In genomic region chr3:15982243-15982642, GRCh38 we compare ENCODE assay signal across 17 cellular contexts.
DNase-seq lines count a peak whose midpoint lies in the region; ATAC-seq and TF ChIP-seq lines count a peak whose summit lies in the region.
"Had no signal": no experiment of that assay in that cellular context is flagged by ENCODE, and none has a peak within 500 bp of the region (broad histone marks: within the 10 kb centered on the region; RNA-seq: fewer than 3 reads in every experiment).

No MANE protein-coding gene starts in this region.

- H3K27ac Mint-ChIP-seq in endodermal cell: no peak overlapping the region
- peak overlapping the region; percentile 92 for H3K27ac Mint-ChIP-seq in osteocyte (ENCODE audit: unreplicated experiment)
- no peak overlapping the region for H3K27ac Mint-ChIP-seq in activated CD4-positive, alpha-beta T cell treated with anti-CD3 and anti-CD28 coated beads for 36 hours
- H3K27ac Mint-ChIP-seq: naive thymus-derived CD8-positive, alpha-beta T cell; stimulated activated naive CD8-positive, alpha-beta T cell treated with anti-CD3 and anti-CD28 coated beads, Interleukin-15, Interleukin-2, amounts not matched to agents 100 ng/mL and 50 ng/mL, for 24 hours had no signal

- no peak overlapping the region for H3K9ac ChIP-seq in endodermal cell (ENCODE audit: extremely low read depth, low read length, poor library complexity, severe bottlenecking)

- H3K27me3 ChIP-seq in AG04450 (ENCODE audit: control insufficient read depth, insufficient read depth, low read length) (no peaks in the 10 kb centered on the region), endodermal cell (ENCODE audit: control insufficient read depth, insufficient read depth, low read length, poor library complexity, severe bottlenecking) (no peaks in the 10 kb centered on the region)
- H3K27me3 ChIP-seq: gastroesophageal sphincter had no signal

- H3K4me1 ChIP-seq in endodermal cell (ENCODE audit: control insufficient read depth, insufficient read depth, low read length): no peaks in the 10 kb centered on the region

- H3K9me3 ChIP-seq in AG04450 (ENCODE audit: control insufficient read depth, insufficient read depth, low read length) (peaks cover 4% of the 10 kb centered on the region; the same call in 1 of the 2 replicates), endodermal cell (ENCODE audit: control insufficient read depth, low read length) (peaks cover 14% of the 10 kb centered on the region)
- H3K9me3 ChIP-seq: gastroesophageal sphincter had no signal

- intact Hi-C loops in activated CD4-positive, alpha-beta T cell treated with anti-CD3 and anti-CD28 coated beads for 36 hours (cut with DNase I, micrococcal nuclease): no loop called here

- WGBS in endodermal cell (ENCODE audit: insufficient coverage in 1 of 2, insufficient read length in 1 of 2), 2 experiments: 95% methylated on average over 1 of the region's 1 CpG; no CpG with 5 or more reads in 1 of the 2 experiments

- H3K4me3 ChIP-seq in AG04450 (ENCODE audit: low read depth, low read length) (no peak overlapping the region; the same call in 1 of the 2 replicates), endodermal cell (ENCODE audit: low read length) (no peak overlapping the region)
- H3K4me3 ChIP-seq: lung had no signal

- CTCF ChIA-PET in AG04450 (lab: Charles Lee) (interaction anchor here (1.2 kb wide), 1 partner anchor 67 kb away, joined by 3 read pairs; no protein-coding TSS in a partner anchor), RWPE1 (lab: Yijun Ruan, JAX) (interaction anchor here (0.5 to 0.8 kb wide), 2 partner anchors 172 to 260 kb away, joined by 3 read pairs; no protein-coding TSS in a partner anchor)
- CTCF ChIA-PET in activated CD4-positive, alpha-beta T cell treated with anti-CD3 and anti-CD28 coated beads for 36 hours (lab: Charles Lee): no interaction called here

- H3K27me3 Mint-ChIP-seq in endodermal cell (ENCODE audit: insufficient read depth): no peaks in the 10 kb centered on the region
- H3K27me3 Mint-ChIP-seq in osteocyte (ENCODE audit: unreplicated experiment): no peaks in the 10 kb centered on the region
- peaks cover 2% of the 10 kb centered on the region for H3K27me3 Mint-ChIP-seq in activated CD4-positive, alpha-beta T cell treated with anti-CD3 and anti-CD28 coated beads for 36 hours

- peaks cover 17% of the 10 kb centered on the region for H3K9me3 Mint-ChIP-seq in endodermal cell
- H3K9me3 Mint-ChIP-seq in osteocyte (ENCODE audit: unreplicated experiment): peaks cover 17% of the 10 kb centered on the region
- H3K9me3 Mint-ChIP-seq in activated CD4-positive, alpha-beta T cell treated with anti-CD3 and anti-CD28 coated beads for 36 hours (ENCODE audit: low read depth): no peaks in the 10 kb centered on the region

- H3K36me3 ChIP-seq in endodermal cell (ENCODE audit: control insufficient read depth, insufficient read depth, low read length): no peaks in the 10 kb centered on the region
- H3K36me3 ChIP-seq: gastroesophageal sphincter had no signal

- POLR2A ChIA-PET in AG04450 (lab: Yijun Ruan, JAX): interaction anchor here (0.6 to 1.8 kb wide), 11 partner anchors 8 to 201 kb away, joined by 3 to 12 read pairs (median 4); partner anchors contain the start of genes ANKRD28 and GALNT15
- POLR2A ChIA-PET in RWPE1 (lab: Yijun Ruan, JAX; ENCODE audit: low non-redundant PET): no interaction called here
- POLR2A ChIA-PET in activated CD4-positive, alpha-beta T cell treated with anti-CD3 and anti-CD28 coated beads for 36 hours (lab: Charles Lee): no interaction called here

- H3K4me3 Mint-ChIP-seq in endodermal cell: no peak overlapping the region
- H3K4me3 Mint-ChIP-seq in osteocyte (ENCODE audit: unreplicated experiment): peak overlapping the region; percentile 65
- H3K4me3 Mint-ChIP-seq in activated CD4-positive, alpha-beta T cell treated with anti-CD3 and anti-CD28 coated beads for 36 hours: no peak overlapping the region
- H3K4me3 Mint-ChIP-seq: central memory CD8-positive, alpha-beta T cell; naive thymus-derived CD8-positive, alpha-beta T cell; stimulated activated naive CD8-positive, alpha-beta T cell treated with anti-CD3 and anti-CD28 coated beads, Interleukin-15, Interleukin-2, amounts not matched to agents 100 ng/mL and 50 ng/mL, for 24 hours had no signal

- DNase-seq in AG04450 (ENCODE audit: low read depth, low spot score): no peak
- DNase-seq in RWPE1 (ENCODE audit: low spot score): no peak
- no peak for DNase-seq in endodermal cell
- DNase-seq in osteocyte (ENCODE audit: extremely low spot score, unreplicated experiment): no peak
- DNase-seq in stimulated activated CD4-positive, alpha-beta T cell treated with anti-CD3 and anti-CD28 coated beads, Interleukin-4, amount 100 ng/mL, for 4 hours: no peak
- no peak for DNase-seq in kidney glomerular epithelial cell (lab: John Stamatoyannopoulos, UW)
- no peak for DNase-seq in activated CD4-positive, alpha-beta T cell treated with anti-CD3 and anti-CD28 coated beads for 36 hours
- DNase-seq: activated CD4-positive, CD25-positive, alpha-beta regulatory T cell; naive thymus-derived CD8-positive, alpha-beta T cell; NCI-H1694; NCI-H345; SHP77 had no signal

- ATAC-seq in activated CD4-positive, alpha-beta T cell treated with anti-CD3 and anti-CD28 coated beads for 36 hours: no peak
- no peak for ATAC-seq in HG03439 (IDR thresholded peaks at IDR 0.05; ENCODE audit: unreplicated experiment)
- ATAC-seq: gastroesophageal sphincter; naive thymus-derived CD8-positive, alpha-beta T cell had no signal

- H3K36me3 Mint-ChIP-seq in endodermal cell (ENCODE audit: low read depth): no peaks in the 10 kb centered on the region
- H3K36me3 Mint-ChIP-seq in osteocyte (ENCODE audit: unreplicated experiment): peaks cover 3% of the 10 kb centered on the region
- H3K36me3 Mint-ChIP-seq in activated CD4-positive, alpha-beta T cell treated with anti-CD3 and anti-CD28 coated beads for 36 hours (ENCODE audit: low read depth): no peaks in the 10 kb centered on the region

- H3K27ac ChIP-seq in AG04450 (ENCODE audit: low read depth, low read length) (peak overlapping the region; percentile 97), RWPE1 (peak overlapping the region; percentile 92), endodermal cell (ENCODE audit: low read depth, low read length) (peak overlapping the region; percentile 57)
- H3K27ac ChIP-seq: gastroesophageal sphincter had no signal

- no peaks in the 10 kb centered on the region for H3K4me1 Mint-ChIP-seq in endodermal cell
- H3K4me1 Mint-ChIP-seq in osteocyte (ENCODE audit: unreplicated experiment): peaks cover 38% of the 10 kb centered on the region
- no peaks in the 10 kb centered on the region for H3K4me1 Mint-ChIP-seq in activated CD4-positive, alpha-beta T cell treated with anti-CD3 and anti-CD28 coated beads for 36 hours
- H3K4me1 Mint-ChIP-seq: central memory CD8-positive, alpha-beta T cell; naive thymus-derived CD8-positive, alpha-beta T cell had no signal

- TF ChIP-seq CTCF in AG04450 (IDR thresholded peaks at IDR 0.05; ENCODE audit: low read depth, low read length): no peak
- no peak for TF ChIP-seq CTCF in RWPE1 (conservative IDR thresholded peaks at IDR 0.05; ENCODE audit: low read depth)
- no peak for TF ChIP-seq CTCF in endodermal cell (conservative IDR thresholded peaks at IDR 0.05)
- TF ChIP-seq CTCF in osteocyte (IDR thresholded peaks at IDR 0.05): no peak
